Comparison of ENCODE assay signal across 1 cellular context in genomic region chr1:45521413-45522323, GRCh38.
TF ChIP-seq lines count a peak whose summit lies in the region.

Gene PRDX1, minus strand, starts transcription at chr1:45521884. Its CDS starts 2,841 bp downstream, at chr1:45519043.

TF ChIP-seq in HepG2, 621 proteins besides CTCF, POLR2A, EP300 and RAD21 (continued from another document and continues in another):
- no peak for TF ChIP-seq ZNF646 (CRISPR knock-in tag; IDR thresholded peaks at IDR 0.05)
- TF ChIP-seq NFE2L1 (CRISPR knock-in tag; IDR thresholded peaks at IDR 0.05; ENCODE audit: borderline replicate concordance): peak; percentile 99
- TF ChIP-seq ELF3 (CRISPR knock-in tag; IDR thresholded peaks at IDR 0.05): peak; percentile 89
- peak; percentile 99 for TF ChIP-seq POGZ (CRISPR knock-in tag; IDR thresholded peaks at IDR 0.05)
- peak; percentile 96 for TF ChIP-seq MTERF4 (CRISPR knock-in tag; IDR thresholded peaks at IDR 0.05)
- TF ChIP-seq PRDM4 (CRISPR knock-in tag; IDR thresholded peaks at IDR 0.05; ENCODE audit: borderline replicate concordance): no peak; the same call in 1 of the 2 replicates
- no peak for TF ChIP-seq ZNF30 (CRISPR knock-in tag; IDR thresholded peaks at IDR 0.05)
- peak; percentile 85; the same call in 1 of the 2 replicates for TF ChIP-seq ZNF75D (CRISPR knock-in tag; IDR thresholded peaks at IDR 0.05; ENCODE audit: borderline replicate concordance)
- TF ChIP-seq SRF (IDR thresholded peaks at IDR 0.05; ENCODE audit: low read depth, low read length): peak; percentile 23; the same call in 1 of the 2 replicates
- no peak for TF ChIP-seq GABPA (IDR thresholded peaks at IDR 0.05; ENCODE audit: low read depth, low read length)
- TF ChIP-seq GABPA (CRISPR knock-in tag; IDR thresholded peaks at IDR 0.05; ENCODE audit: low read depth): peak; percentile 62
- TF ChIP-seq XRCC5 (optimal IDR thresholded peaks at IDR 0.05; ENCODE audit: low read length): peak; percentile 85
- no peak for TF ChIP-seq ZNF564 (CRISPR knock-in tag; IDR thresholded peaks at IDR 0.05)
- no peak for TF ChIP-seq SUZ12 (IDR thresholded peaks at IDR 0.05; ENCODE audit: low read depth, low read length)
- 0 out of 4 replicates have a peak, but pooled peaks of 1 of the 2 experiments have one; percentile 19 for TF ChIP-seq NR2F1 (CRISPR knock-in tag; IDR thresholded peaks at IDR 0.05)
- TF ChIP-seq ZNF720 (CRISPR knock-in tag; IDR thresholded peaks at IDR 0.05): 0 out of 2 replicates have a peak, but pooled peaks have one; percentile 32
- TF ChIP-seq ZNF878 (CRISPR knock-in tag; IDR thresholded peaks at IDR 0.05): peak; percentile 70
- peak; percentile 86 for TF ChIP-seq PITX1 (CRISPR knock-in tag; IDR thresholded peaks at IDR 0.05)
- TF ChIP-seq PHF8 (CRISPR knock-in tag; IDR thresholded peaks at IDR 0.05): peak; percentile 93
- peak; percentile 61; the same call in 1 of the 2 replicates for TF ChIP-seq ZNF512B (CRISPR knock-in tag; IDR thresholded peaks at IDR 0.05; ENCODE audit: borderline replicate concordance)
- TF ChIP-seq ZNF20 (CRISPR knock-in tag; IDR thresholded peaks at IDR 0.05): no peak
- TF ChIP-seq ZNF770 (CRISPR knock-in tag; IDR thresholded peaks at IDR 0.05): peak; percentile 84
- no peak for TF ChIP-seq CCAR2 (optimal IDR thresholded peaks at IDR 0.05; ENCODE audit: low read depth, low read length)
- TF ChIP-seq CREM (IDR thresholded peaks at IDR 0.05): peak; percentile 69
- no peak for TF ChIP-seq CREM (CRISPR knock-in tag; IDR thresholded peaks at IDR 0.05)
- peak; percentile 97 for TF ChIP-seq HBP1 (CRISPR knock-in tag; IDR thresholded peaks at IDR 0.05; ENCODE audit: low read depth)
- no peak for TF ChIP-seq PHB2 (IDR thresholded peaks at IDR 0.05; ENCODE audit: partially characterized antibody)
- TF ChIP-seq ATF7-NPFF (CRISPR knock-in tag; IDR thresholded peaks at IDR 0.05; ENCODE audit: low read depth): peak; percentile 92
- TF ChIP-seq MAFG (CRISPR knock-in tag; IDR thresholded peaks at IDR 0.05): peak; percentile 96
- peak; percentile 84; the same call in 1 of the 2 replicates for TF ChIP-seq ZNF567 (CRISPR knock-in tag; IDR thresholded peaks at IDR 0.05; ENCODE audit: borderline replicate concordance)
- TF ChIP-seq SNAI1 (CRISPR knock-in tag; IDR thresholded peaks at IDR 0.05; ENCODE audit: borderline replicate concordance): peak; percentile 84; the same call in 1 of the 2 replicates
- peak; percentile 95 for TF ChIP-seq ZBTB44 (CRISPR knock-in tag; IDR thresholded peaks at IDR 0.05)
- peak; percentile 71 for TF ChIP-seq SOX5 (CRISPR knock-in tag; IDR thresholded peaks at IDR 0.05; ENCODE audit: borderline replicate concordance)
- TF ChIP-seq ZNF570 (CRISPR knock-in tag; IDR thresholded peaks at IDR 0.05; ENCODE audit: borderline replicate concordance): no peak
- TF ChIP-seq TSC22D2 (CRISPR knock-in tag; IDR thresholded peaks at IDR 0.05; ENCODE audit: borderline replicate concordance): peak; percentile 97; the same call in 1 of the 2 replicates
- 0 out of 2 replicates have a peak, but pooled peaks have one; percentile 59 for TF ChIP-seq ZNF251 (CRISPR knock-in tag; IDR thresholded peaks at IDR 0.05)
- no peak for TF ChIP-seq ATM (IDR thresholded peaks at IDR 0.05; ENCODE audit: borderline replicate concordance)
- TF ChIP-seq SNAPC2 (CRISPR knock-in tag; IDR thresholded peaks at IDR 0.05): no peak; the same call in 1 of the 2 replicates
- TF ChIP-seq MATR3 (CRISPR knock-in tag; IDR thresholded peaks at IDR 0.05): no peak
- TF ChIP-seq MEIS1 (CRISPR knock-in tag; IDR thresholded peaks at IDR 0.05; ENCODE audit: borderline replicate concordance): no peak
- peak; percentile 78 for TF ChIP-seq ZNF18 (CRISPR knock-in tag; IDR thresholded peaks at IDR 0.05; ENCODE audit: insufficient replicate concordance)
- TF ChIP-seq CREB1 (IDR thresholded peaks at IDR 0.05): no peak
- peak; percentile 69 for TF ChIP-seq CREB1 (CRISPR knock-in tag; IDR thresholded peaks at IDR 0.05)
- TF ChIP-seq ZBTB21 (CRISPR knock-in tag; IDR thresholded peaks at IDR 0.05): peak; percentile 41; the same call in 1 of the 2 replicates
